ENCODE assay signal across 1 cellular context in genomic region chr6:151451417-151451949, GRCh38.
A peak's percentile ranks its signal among the peaks of the same experiment; 100 is the strongest.
TF ChIP-seq lines count a peak whose summit lies in the region.

No MANE protein-coding gene starts in this region.

TF ChIP-seq in K562, 482 proteins besides CTCF, POLR2A, EP300 and RAD21 (continued from another document and continues in another):
- TF ChIP-seq ZBTB43 (CRISPR knock-in tag; IDR thresholded peaks at IDR 0.05), result no peak
- TF ChIP-seq ZNF280A (IDR thresholded peaks at IDR 0.05; ENCODE audit: low read depth, partially characterized antibody), result no peak
- TF ChIP-seq MTA1 (IDR thresholded peaks at IDR 0.05; ENCODE audit: borderline replicate concordance), result no peak
- TF ChIP-seq PHF8 (IDR thresholded peaks at IDR 0.05; ENCODE audit: borderline replicate concordance, low read length), result no peak; the same call in 1 of the 2 replicates
- no peak; the same call in 1 of the 2 replicates for TF ChIP-seq SUPT5H (IDR thresholded peaks at IDR 0.05)
- TF ChIP-seq NFE2 (IDR thresholded peaks at IDR 0.05; ENCODE audit: low read depth), result no peak
- no peak for TF ChIP-seq ZNF764 (CRISPR knock-in tag; IDR thresholded peaks at IDR 0.05; ENCODE audit: low read depth)
- no peak for TF ChIP-seq BCL6 (CRISPR knock-in tag; IDR thresholded peaks at IDR 0.05)
- TF ChIP-seq CC2D1A (IDR thresholded peaks at IDR 0.05), result no peak
- TF ChIP-seq HDAC3 (IDR thresholded peaks at IDR 0.05; ENCODE audit: borderline replicate concordance, partially characterized antibody), result no peak
- TF ChIP-seq HIVEP1 (CRISPR knock-in tag; IDR thresholded peaks at IDR 0.05), result no peak
- TF ChIP-seq KAT7 (CRISPR knock-in tag; IDR thresholded peaks at IDR 0.05; ENCODE audit: borderline replicate concordance), result 0 out of 2 replicates have a peak, but pooled peaks have one; percentile 26
- TF ChIP-seq NR3C1 (CRISPR knock-in tag; IDR thresholded peaks at IDR 0.05), result 0 out of 2 replicates have a peak, but pooled peaks have one; percentile 47
- TF ChIP-seq MAZ (CRISPR knock-in tag; conservative IDR thresholded peaks at IDR 0.05 in 1 of 2, IDR thresholded peaks at IDR 0.05 in 1 of 2), result no peak
- TF ChIP-seq KLF10 (CRISPR knock-in tag; IDR thresholded peaks at IDR 0.05), result no peak
- peak; percentile 84; the same call in 1 of the 2 replicates for TF ChIP-seq AFF4 (CRISPR knock-in tag; IDR thresholded peaks at IDR 0.05)
- TF ChIP-seq PKNOX1 (IDR thresholded peaks at IDR 0.05), result no peak
- no peak for TF ChIP-seq NELFE (IDR thresholded peaks at IDR 0.05; ENCODE audit: insufficient read depth, insufficient read length)
- TF ChIP-seq SMARCA4 (IDR thresholded peaks at IDR 0.05), result peak; percentile 20; the same call in 1 of the 2 replicates
- no peak for TF ChIP-seq CGGBP1 (CRISPR knock-in tag; IDR thresholded peaks at IDR 0.05)
- no peak for TF ChIP-seq ARNT (IDR thresholded peaks at IDR 0.05)
- no peak for TF ChIP-seq ZNF324 (CRISPR knock-in tag; IDR thresholded peaks at IDR 0.05)
- TF ChIP-seq KHSRP (IDR thresholded peaks at IDR 0.05), result no peak
- TF ChIP-seq RNF219 (CRISPR knock-in tag; IDR thresholded peaks at IDR 0.05), result no peak
- TF ChIP-seq ZNF175 (CRISPR knock-in tag; IDR thresholded peaks at IDR 0.05; ENCODE audit: low read depth), result no peak
- TF ChIP-seq CEBPG (CRISPR knock-in tag; IDR thresholded peaks at IDR 0.05), result 0 out of 2 replicates have a peak, but pooled peaks have one; percentile 31
- TF ChIP-seq CEBPG (tag; conservative IDR thresholded peaks at IDR 0.05 in 1 of 2, IDR thresholded peaks at IDR 0.05 in 1 of 2), result no peak
- TF ChIP-seq CREB3 (tag; conservative IDR thresholded peaks at IDR 0.05; ENCODE audit: low read depth), result no peak
- TF ChIP-seq GTF2E2 (tag; IDR thresholded peaks at IDR 0.05), result no peak
- TF ChIP-seq CREB3L1 (IDR thresholded peaks at IDR 0.05; ENCODE audit: borderline replicate concordance, low read depth), result no peak
- no peak for TF ChIP-seq BHLHE40 (IDR thresholded peaks at IDR 0.05; ENCODE audit: low read length)
- TF ChIP-seq THRAP3 (IDR thresholded peaks at IDR 0.05; ENCODE audit: borderline replicate concordance), result no peak
- TF ChIP-seq YBX1 (IDR thresholded peaks at IDR 0.05), result no peak
- TF ChIP-seq HNRNPL (IDR thresholded peaks at IDR 0.05; ENCODE audit: low read depth, low read length), result no peak
- TF ChIP-seq MCM7 (IDR thresholded peaks at IDR 0.05), result no peak
- TF ChIP-seq CCAR2 (IDR thresholded peaks at IDR 0.05; ENCODE audit: low read depth, low read length), result no peak
- no peak for TF ChIP-seq NKRF (IDR thresholded peaks at IDR 0.05; ENCODE audit: borderline replicate concordance)
- no peak for TF ChIP-seq ZNF436 (CRISPR knock-in tag; IDR thresholded peaks at IDR 0.05)
- no peak for TF ChIP-seq HLTF (IDR thresholded peaks at IDR 0.05)
- TF ChIP-seq NRF1 (conservative IDR thresholded peaks at IDR 0.05 in 1 of 2, IDR thresholded peaks at IDR 0.05 in 1 of 2), result no peak
- no peak for TF ChIP-seq SAFB (IDR thresholded peaks at IDR 0.05; ENCODE audit: borderline replicate concordance, low read depth, low read length)
- TF ChIP-seq AFF1 (IDR thresholded peaks at IDR 0.05; ENCODE audit: low read depth in 1 of 2, partially characterized antibody in 2 of 2), result no peak
- TF ChIP-seq NR2C1 (IDR thresholded peaks at IDR 0.05), result no peak
- TF ChIP-seq NR2C1 (tag; IDR thresholded peaks at IDR 0.05), result no peak
- TF ChIP-seq EWSR1 (IDR thresholded peaks at IDR 0.05; ENCODE audit: borderline replicate concordance, low read depth, partially characterized antibody), result no peak
